25 cellular contexts compared by ENCODE assay signal in the genomic region with DNA sequence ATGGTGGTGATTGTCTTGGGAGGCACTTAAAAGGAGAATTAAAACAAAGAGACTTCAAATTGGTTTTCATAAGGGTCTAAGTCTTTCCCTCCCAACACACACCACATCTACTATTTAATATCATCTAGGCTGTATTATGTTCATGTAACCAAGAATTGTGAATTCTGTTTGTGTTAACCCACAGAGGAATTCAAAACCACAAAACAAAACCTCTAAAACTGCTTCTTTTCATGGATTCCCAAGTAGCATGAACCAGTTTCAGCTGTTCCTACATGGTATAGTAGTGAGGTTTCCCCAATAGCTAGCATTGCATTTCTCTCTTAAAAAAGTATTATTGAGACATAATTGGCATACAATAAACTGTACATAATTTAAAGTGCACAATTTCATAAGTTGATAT.
"Had no signal": no experiment of that assay in that cellular context is flagged by ENCODE, and none has a peak within 500 bp of the region (broad histone marks: within the 10 kb centered on the region; RNA-seq: fewer than 3 reads in every experiment).

No MANE protein-coding gene starts in this region.

- H3K4me2 ChIP-seq: SK-N-SH had no signal

- H3K27ac ChIP-seq: cardiac muscle cell, Peyer's patch, RWPE1, SJCRH30, VCaP had no signal

- H3K27me3 ChIP-seq: cardiac muscle cell, Peyer's patch, SJCRH30 had no signal

- H3K4me3 Mint-ChIP-seq: activated CD4-positive, alpha-beta memory T cell treated with anti-CD3 and anti-CD28 coated beads for 36 hours; activated CD4-positive, alpha-beta T cell treated with anti-CD3 and anti-CD28 coated beads, Interleukin-2, amount 10 ng/mL, durations not matched to agents 7 days and 5 days; activated naive CD4-positive, alpha-beta T cell treated with anti-CD3 and anti-CD28 coated beads for 36 hours; activated naive CD8-positive, alpha-beta T cell; activated T-cell treated with anti-CD3 and anti-CD28 coated beads, Interleukin-2, amount 50 U/mL, for 4 hours; brain had no signal

- H3K9me3 ChIP-seq: Peyer's patch, SJCRH30, SK-N-SH had no signal

- DNase-seq: activated CD4-positive, alpha-beta memory T cell treated with anti-CD3 and anti-CD28 coated beads for 36 hours; activated CD4-positive, alpha-beta T cell treated with anti-CD3 and anti-CD28 coated beads, Interleukin-2, amount 10 ng/mL, durations not matched to agents 7 days and 5 days; activated CD4-positive, CD25-positive, alpha-beta regulatory T cell; activated CD8-positive, alpha-beta memory T cell treated with anti-CD3 and anti-CD28 coated beads for 24 hours; activated gamma-delta T cell; activated naive CD4-positive, alpha-beta T cell treated with anti-CD3 and anti-CD28 coated beads for 36 hours; activated T-cell treated with anti-CD3 and anti-CD28 coated beads, Interleukin-2, amount 50 U/mL, for 4 hours; NCI-H1092; NCI-H1417; NCI-H1930; NCI-H2171; NCI-H2227 treated with DMSO at 0.1 percent for 48 hours; NCI-H510A; NCI-H526 treated with DMSO at 0.1 percent for 48 hours; NCI-H82; Peyer's patch; Right ventricle myocardium superior; SK-N-SH; T-helper 1 cell had no signal

- H3K9me3 Mint-ChIP-seq: activated CD4-positive, alpha-beta memory T cell treated with anti-CD3 and anti-CD28 coated beads for 36 hours; activated CD4-positive, alpha-beta T cell treated with anti-CD3 and anti-CD28 coated beads, Interleukin-2, amount 10 ng/mL, durations not matched to agents 7 days and 5 days; activated naive CD4-positive, alpha-beta T cell treated with anti-CD3 and anti-CD28 coated beads for 36 hours; activated T-cell treated with anti-CD3 and anti-CD28 coated beads, Interleukin-2, amount 50 U/mL, for 4 hours; brain had no signal

- H3K4me1 Mint-ChIP-seq: brain had no signal

- ATAC-seq: activated T-cell treated with anti-CD3 and anti-CD28 coated beads, Interleukin-2, amount 50 U/mL, for 4 hours had no signal

- H3K4me3 ChIP-seq: cardiac muscle cell, Peyer's patch, SJCRH30 had no signal

- H3K9ac ChIP-seq: SK-N-SH had no signal

- H3K27ac Mint-ChIP-seq: activated CD4-positive, alpha-beta memory T cell treated with anti-CD3 and anti-CD28 coated beads for 36 hours; activated CD4-positive, alpha-beta T cell treated with anti-CD3 and anti-CD28 coated beads, Interleukin-2, amount 10 ng/mL, durations not matched to agents 7 days and 5 days; activated naive CD4-positive, alpha-beta T cell treated with anti-CD3 and anti-CD28 coated beads for 36 hours; activated naive CD8-positive, alpha-beta T cell; brain had no signal

- H3K36me3 ChIP-seq: cardiac muscle cell, Peyer's patch, SJCRH30 had no signal

- H3K27me3 Mint-ChIP-seq: activated CD4-positive, alpha-beta T cell treated with anti-CD3 and anti-CD28 coated beads, Interleukin-2, amount 10 ng/mL, durations not matched to agents 7 days and 5 days; brain had no signal

- H3K36me3 Mint-ChIP-seq: activated CD4-positive, alpha-beta memory T cell treated with anti-CD3 and anti-CD28 coated beads for 36 hours; activated naive CD8-positive, alpha-beta T cell; brain had no signal

- H3K4me1 ChIP-seq: Peyer's patch had no signal
